ENCODE assay signal across 8 cellular contexts in genomic region chrX:53422091-53422914, GRCh38. TPM values are rescaled to one million over a fixed set of nuclear protein-coding genes. Genes with fewer than 3 reads are reported as not detected.
DNase-seq lines count a peak whose midpoint lies in the region; ATAC-seq and TF ChIP-seq lines count a peak whose summit lies in the region.

TSS of gene RIBC1 (plus strand) at chrX:53422873. CDS start at chrX:53426277, 3,404 bp downstream.
TSS of gene SMC1A (minus strand) at chrX:53422654. CDS start at chrX:53422600, 54 bp downstream.

- no peaks in the 10 kb centered on the region for H3K9me2 ChIP-seq in OCI-LY7 (ENCODE audit: insufficient read depth, low read length)

- CTCF ChIA-PET in IMR-90 (lab: Yijun Ruan, JAX): no interaction called here
- CTCF ChIA-PET in OCI-LY7 (lab: Charles Lee; ENCODE audit: unreplicated experiment): interaction anchor here (0.5 to 0.9 kb wide), 2 partner anchors 10 to 599 kb away, joined by 3 read pairs; no protein-coding TSS in a partner anchor

- H2BK15ac ChIP-seq in IMR-90 (ENCODE audit: low read depth, low read length): no peak within 1 kb of the TSS; the same call in 2 of the 3 replicates

- in situ Hi-C loops in IMR-90 (cut with MboI; ENCODE audit: low sequenced_read_pairs): no loop called here

- TF ChIP-seq POLR2A in IMR-90 (IDR thresholded peaks at IDR 0.05; ENCODE audit: low read depth, low read length): peak; percentile 89

- peak within 1 kb of the TSS; percentile 82 for H3K9ac ChIP-seq in IMR-90 (ENCODE audit: low read depth, low read length)

- H3K4ac ChIP-seq in IMR-90 (ENCODE audit: low read depth, low read length): peak within 1 kb of the TSS; percentile 80

- no peak for TF ChIP-seq RAD21 in IMR-90 (IDR thresholded peaks at IDR 0.05; ENCODE audit: low read length)

- H3K4me3 ChIP-seq in IMR-90 (ENCODE audit: insufficient read depth, low read depth, low read length) (peak within 1 kb of the TSS; percentile 71), OCI-LY7 (ENCODE audit: low read depth, low read length, poor library complexity, severe bottlenecking) (peak within 1 kb of the TSS; percentile 83)

- H3K9me3 ChIP-seq in IMR-90 (ENCODE audit: control insufficient read depth, insufficient read depth, low read length) (no peaks in the 10 kb centered on the region), OCI-LY7 (ENCODE audit: low read length) (no peaks in the 10 kb centered on the region)

- BruUV-seq in IMR-90 (replicated peaks; lab: Mats Ljungman, UMichigan) (no TSS peak), OCI-LY7 (replicated peaks; lab: Mats Ljungman, UMichigan) (no TSS peak)

- DNase-seq in DMS114 treated with DMSO at 0.1 percent for 48 hours (lab: John Stamatoyannopoulos, UW; ENCODE audit: unreplicated experiment) (peak; percentile 89), IMR-90 (peak; percentile 98), OCI-LY7 (ENCODE audit: low spot score) (peak; percentile 95), activated T-cell treated with anti-CD3 and anti-CD28 coated beads for 4 hours (peak; percentile 88), epidermal melanocyte (ENCODE audit: insufficient read length, low spot score) (peak; percentile 85), midbrain (lab: John Stamatoyannopoulos, UW) (peak; percentile 96)
- DNase-seq in stimulated activated CD8-positive, alpha-beta memory T cell treated with anti-CD3 and anti-CD28 coated beads, Interleukin-15, amount 100 ng/mL, for 48 hours (ENCODE audit: low read depth in 2 of 2): peak; percentile 92 to 97

- 0 out of 2 replicates have a peak within 1 kb of the TSS, but pooled peaks have one; percentile 7 for H2AK5ac ChIP-seq in IMR-90 (ENCODE audit: low read depth, low read length)

- peak within 1 kb of the TSS; percentile 93 for H2AK9ac ChIP-seq in IMR-90 (replicated peaks; ENCODE audit: low read depth, low read length, poor library complexity)

- no peak for TF ChIP-seq CTCF in IMR-90 (conservative IDR thresholded peaks at IDR 0.05; ENCODE audit: low read depth, low read length)
- TF ChIP-seq CTCF in OCI-LY7 (conservative IDR thresholded peaks at IDR 0.05; ENCODE audit: low read length): no peak

- H3K9me1 ChIP-seq in IMR-90 (ENCODE audit: insufficient read depth, low read length): peaks cover 2% of the 10 kb centered on the region; the same call in 1 of the 2 replicates

- peak within 1 kb of the TSS; percentile 28 for H3K18ac ChIP-seq in IMR-90 (ENCODE audit: low read depth, low read length)

- H3K56ac ChIP-seq in IMR-90 (ENCODE audit: extremely low read depth, insufficient read depth, low read length): peak within 1 kb of the TSS; percentile 75

- H2AFZ ChIP-seq in IMR-90 (replicated peaks; ENCODE audit: low read length, poor library complexity) (peak within 1 kb of the TSS; percentile 92), OCI-LY7 (ENCODE audit: low read length) (peak within 1 kb of the TSS; percentile 46; the same call in 1 of the 2 replicates)

- peak within 1 kb of the TSS; percentile 39 for H4K5ac ChIP-seq in IMR-90 (ENCODE audit: low read depth, low read length)

- H2BK120ac ChIP-seq in IMR-90 (ENCODE audit: low read depth, low read length): peak within 1 kb of the TSS; percentile 41; the same call in 1 of the 2 replicates

- intact Hi-C loops in IMR-90 (cut with micrococcal nuclease): no loop called here
- intact Hi-C loops in OCI-LY7 (cut with micrococcal nuclease; ENCODE audit: unreplicated experiment): loop anchor here (1.0 to 2.0 kb wide), 2 partner anchors 12 to 262 kb away; partner anchors contain the start of gene HSD17B10

- H3K27ac ChIP-seq in IMR-90 (ENCODE audit: insufficient read depth, low read length): peak within 1 kb of the TSS; percentile 67
- H3K27ac ChIP-seq in OCI-LY7 (ENCODE audit: low read depth, low read length, poor library complexity, severe bottlenecking): peak within 1 kb of the TSS; percentile 98

- H3K27me3 ChIP-seq in IMR-90 (ENCODE audit: control insufficient read depth, insufficient read depth, low read length): no peaks in the 10 kb centered on the region

- peak within 1 kb of the TSS; percentile 88; the same call in 1 of the 2 replicates for H3K14ac ChIP-seq in IMR-90 (replicated peaks; ENCODE audit: low read depth, low read length)

- ATAC-seq in GM21529 (IDR thresholded peaks at IDR 0.05; ENCODE audit: unreplicated experiment) (peak; percentile 91), IMR-90 (ENCODE audit: low read depth) (peak; percentile 97)

- H3K4me1 ChIP-seq in IMR-90 (ENCODE audit: control insufficient read depth, insufficient read depth, low read length) (peaks cover 5% of the 10 kb centered on the region), OCI-LY7 (ENCODE audit: insufficient read depth, low read length, poor library complexity, severe bottlenecking) (peaks cover 9% of the 10 kb centered on the region)

- peak within 1 kb of the TSS; percentile 57; the same call in 1 of the 2 replicates for H3K23ac ChIP-seq in IMR-90 (ENCODE audit: low read depth, low read length)

- H3K4me2 ChIP-seq in IMR-90 (ENCODE audit: low read depth, low read length) (peak within 1 kb of the TSS; percentile 90), OCI-LY7 (ENCODE audit: low read length) (peak within 1 kb of the TSS; percentile 98)

- H3K36me3 ChIP-seq in IMR-90 (ENCODE audit: control insufficient read depth, insufficient read depth, low read length): no peaks in the 10 kb centered on the region
- peaks cover 22% of the 10 kb centered on the region for H3K36me3 ChIP-seq in OCI-LY7 (ENCODE audit: insufficient read depth, low read length)

- 2% methylated on average over 20 of the region's 78 CpGs; no CpG with 5 or more reads in 1 of the 2 experiments for WGBS in IMR-90 (ENCODE audit: extremely low coverage in 2 of 2, insufficient read length in 1 of 2), 2 experiments

- H3K79me1 ChIP-seq in IMR-90 (ENCODE audit: low read depth in 1 of 2, low read length in 2 of 2): peaks cover 11 to 16% of the 10 kb centered on the region in 2 experiments; a peak in 3 of 4 replicates

- no peak within 1 kb of the TSS for H2BK20ac ChIP-seq in IMR-90 (ENCODE audit: low read depth, low read length)

- peak within 1 kb of the TSS; percentile 75 for H4K91ac ChIP-seq in IMR-90 (ENCODE audit: insufficient read depth, low read depth, low read length)

- H2BK5ac ChIP-seq in IMR-90 (ENCODE audit: low read depth, low read length, poor library complexity, severe bottlenecking): peak within 1 kb of the TSS; percentile 72

- peaks cover 47% of the 10 kb centered on the region for H3K79me2 ChIP-seq in OCI-LY7 (ENCODE audit: insufficient read depth, low read depth, low read length)

- H4K20me1 ChIP-seq in IMR-90 (ENCODE audit: insufficient read depth, low read length): peaks cover 28% of the 10 kb centered on the region
- peaks cover 6% of the 10 kb centered on the region; the same call in 1 of the 2 replicates for H4K20me1 ChIP-seq in OCI-LY7 (ENCODE audit: insufficient read depth, low read length)

- POLR2A ChIA-PET in IMR-90 (lab: Charles Lee; ENCODE audit: unreplicated experiment) (interaction anchor here (0.6 kb wide), 1 partner anchor 23 kb away, joined by 4 read pairs; no protein-coding TSS in a partner anchor), OCI-LY7 (lab: Charles Lee) (interaction anchor here (0.7 to 1.1 kb wide), 3 partner anchors 8 to 292 kb away, joined by 3 read pairs; no protein-coding TSS in a partner anchor)

- H4K8ac ChIP-seq in IMR-90 (ENCODE audit: low read depth in 2 of 2, low read length in 2 of 2): peak within 1 kb of the TSS; percentile 88

- dilution Hi-C loops in IMR-90 (cut with HindIII; ENCODE audit: low sequenced_read_pairs, unreplicated experiment): no loop called here

TF ChIP-seq in IMR-90, 13 proteins besides CTCF, POLR2A, EP300 and RAD21:
- peak; percentile 72; the same call in 1 of the 2 replicates for TF ChIP-seq BHLHE40 (IDR thresholded peaks at IDR 0.05; ENCODE audit: low read depth, low read length)
- TF ChIP-seq FOS (IDR thresholded peaks at IDR 0.05; ENCODE audit: low read depth, low read length): no peak
- TF ChIP-seq MAZ (IDR thresholded peaks at IDR 0.05; ENCODE audit: borderline replicate concordance, low read depth, low read length): peak; percentile 86; the same call in 1 of the 2 replicates
- TF ChIP-seq CHD1 (IDR thresholded peaks at IDR 0.05; ENCODE audit: low read depth, low read length): peak; percentile 53; the same call in 1 of the 2 replicates
- TF ChIP-seq RFX5 (IDR thresholded peaks at IDR 0.05; ENCODE audit: low read depth, low read length): peak; percentile 66; the same call in 1 of the 2 replicates
- no peak for TF ChIP-seq MAFK (IDR thresholded peaks at IDR 0.05; ENCODE audit: low read depth, low read length)
- TF ChIP-seq MXI1 (IDR thresholded peaks at IDR 0.05; ENCODE audit: borderline replicate concordance, low read depth, low read length): peak; percentile 51; the same call in 1 of the 2 replicates
- TF ChIP-seq CEBPB (IDR thresholded peaks at IDR 0.05; ENCODE audit: low read depth, low read length): peak; percentile 87
- no peak for TF ChIP-seq SMC3 (IDR thresholded peaks at IDR 0.05; ENCODE audit: low read depth, low read length)
- no peak for TF ChIP-seq RCOR1 (IDR thresholded peaks at IDR 0.05; ENCODE audit: insufficient replicate concordance, low read length)

RNA-seq across cellular contexts. Expression of gene RIBC1, which starts in this region (rescaled TPM):
- total RNA-seq in IMR-90 (2012; rRNA removed) (0.36 and 0.83 TPM in 2 replicates), OCI-LY7 (2022) (0.74 and 0.88 TPM in 2 replicates)
- 0.31 and 0.39 TPM in 2 replicates for polyA plus RNA-seq in IMR-90 (2012; rRNA removed)
- polyA plus RNA-seq in IMR-90 (2012; cell fraction: cytosol; rRNA removed): 0.14 and 0.30 TPM in 2 replicates
- 0.27 and 0.62 TPM in 2 replicates for polyA plus RNA-seq in IMR-90 (2012; cell fraction: nucleus; rRNA removed; ENCODE audit: low replicate concordance)
- total RNA-seq in OCI-LY7 (2014; rRNA removed; shearing (Covaris generic)): 0.57 and 0.79 TPM in 2 replicates

RNA-seq across cellular contexts. Expression of gene SMC1A, which starts in this region (rescaled TPM):
- total RNA-seq in IMR-90 (2012; rRNA removed): 41.0 and 43.0 TPM in 2 replicates
- 34.3 and 35.8 TPM in 2 replicates for polyA plus RNA-seq in IMR-90 (2012; rRNA removed)
- 8.7 and 25.6 TPM in 2 replicates for polyA plus RNA-seq in IMR-90 (2012; cell fraction: cytosol; rRNA removed)
- polyA plus RNA-seq in IMR-90 (2012; cell fraction: nucleus; rRNA removed; ENCODE audit: low replicate concordance): 11.1 and 37.4 TPM in 2 replicates
- total RNA-seq in OCI-LY7 (2014; rRNA removed; shearing (Covaris generic)): 41.6 and 65.0 TPM in 2 replicates
- total RNA-seq in OCI-LY7 (2022): 130 and 134 TPM in 2 replicates

Comparison
In these comparisons a context has a peak if more than half of its experiments do, and no peak if none do; other contexts are left out.
1. Peak in every context shown above with its lines: DNase-seq, ATAC-seq, H3K4me3 ChIP-seq and H3K27ac ChIP-seq.